In genomic region chr2:189661148-189661956, GRCh38 we compare ENCODE assay signal across 8 cellular contexts. TPM values are rescaled to one million over a fixed set of nuclear protein-coding genes. Genes with fewer than 3 reads are reported as not detected.
DNase-seq lines count a peak whose midpoint lies in the region; ATAC-seq and TF ChIP-seq lines count a peak whose summit lies in the region.

Gene ASNSD1, plus strand, starts transcription at chr2:189661459. Its CDS starts 4,674 bp downstream, at chr2:189666133.

- DNase-seq in DND-41 (peak; percentile 98), KG1 (lab: John Stamatoyannopoulos, UW) (peak; percentile 96), esophagus muscularis mucosa (ENCODE audit: extremely low spot score) (peak; percentile 99)
- DNase-seq in activated T-cell treated with anti-CD3 and anti-CD28 coated beads, Interleukin-2, amount 50 U/mL, for 4 hours: peak; percentile 99
- DNase-seq in stimulated activated CD8-positive, alpha-beta memory T cell treated with anti-CD3 and anti-CD28 coated beads, Interleukin-7, amount 100 ng/mL, for 4 hours (ENCODE audit: low read depth in 2 of 2): peak; percentile 97 to 98

- H3K79me2 ChIP-seq in DND-41 (ENCODE audit: insufficient read depth, low read length): peaks cover 48% of the 10 kb centered on the region

- H3K4me3 ChIP-seq in DND-41 (ENCODE audit: low read depth in 1 of 2, low read length in 2 of 2) (peak within 1 kb of the TSS; percentile 47 to 70), esophagus muscularis mucosa (peak within 1 kb of the TSS; percentile 75 to 96 (median 85)), muscle layer of duodenum (ENCODE audit: low read depth in 1 of 2, low read length in 2 of 2) (peak within 1 kb of the TSS; percentile 82 to 97)

- H3K4me3 Mint-ChIP-seq in activated T-cell treated with anti-CD3 and anti-CD28 coated beads, Interleukin-2, amount 50 U/mL, for 4 hours: no peak within 1 kb of the TSS

- peak; percentile 97 for TF ChIP-seq CTCF in DND-41 (IDR thresholded peaks at IDR 0.05; ENCODE audit: borderline replicate concordance, extremely low read depth, low read length, poor library complexity, severe bottlenecking)
- peak; percentile 95 to 100 (median 98) for TF ChIP-seq CTCF in esophagus muscularis mucosa (IDR thresholded peaks at IDR 0.05)

- ATAC-seq in DND-41 (ENCODE audit: insufficient read depth, low read depth) (peak; percentile 82), GM21723 (IDR thresholded peaks at IDR 0.05; ENCODE audit: unreplicated experiment) (peak; percentile 90)
- peak; percentile 93 to 96 for ATAC-seq in activated T-cell treated with anti-CD3 and anti-CD28 coated beads, Interleukin-2, amount 50 U/mL, for 4 hours

- no peaks in the 10 kb centered on the region for H3K27me3 Mint-ChIP-seq in activated T-cell treated with anti-CD3 and anti-CD28 coated beads, Interleukin-2, amount 50 U/mL, for 4 hours (ENCODE audit: low read depth)

- H3K4me2 ChIP-seq in DND-41 (ENCODE audit: insufficient read depth, low read length): peak within 1 kb of the TSS; percentile 96

- H3K27ac ChIP-seq in DND-41 (ENCODE audit: low read length): peak within 1 kb of the TSS; percentile 83
- peak within 1 kb of the TSS; percentile 87 to 90 (median 89) for H3K27ac ChIP-seq in esophagus muscularis mucosa (replicated peaks in 1 of 4)
- H3K27ac ChIP-seq in muscle layer of duodenum (ENCODE audit: low read length): peak within 1 kb of the TSS; percentile 90

- H3K4me1 Mint-ChIP-seq in activated T-cell treated with anti-CD3 and anti-CD28 coated beads, Interleukin-2, amount 50 U/mL, for 4 hours (ENCODE audit: low read depth): peaks cover 51% of the 10 kb centered on the region

- H4K20me1 ChIP-seq in DND-41 (ENCODE audit: insufficient read depth, low read length): peaks cover 4% of the 10 kb centered on the region; the same call in 1 of the 2 replicates

- H3K36me3 ChIP-seq in DND-41 (ENCODE audit: insufficient read depth, low read length) (peaks cover 17% of the 10 kb centered on the region), esophagus muscularis mucosa (peaks cover 5 to 9% (median 7%) of the 10 kb centered on the region in 4 donors), muscle layer of duodenum (ENCODE audit: control insufficient read depth in 1 of 2, insufficient read depth in 2 of 2, low read length in 2 of 2) (peaks cover 2 to 5% of the 10 kb centered on the region in 2 donors)

- TF ChIP-seq EP300 in esophagus muscularis mucosa (IDR thresholded peaks at IDR 0.05): no peak

- TF ChIP-seq POLR2A in esophagus muscularis mucosa (IDR thresholded peaks at IDR 0.05; ENCODE audit: low read depth): peak; percentile 23

- peak within 1 kb of the TSS; percentile 80 for H3K9ac ChIP-seq in DND-41 (ENCODE audit: low read depth, low read length)

- no peaks in the 10 kb centered on the region for H3K9me3 Mint-ChIP-seq in activated T-cell treated with anti-CD3 and anti-CD28 coated beads, Interleukin-2, amount 50 U/mL, for 4 hours

- 0% methylated on average over 27 of the region's 46 CpGs for WGBS in esophagus muscularis mucosa

- H3K9me3 ChIP-seq in DND-41 (ENCODE audit: insufficient read depth, low read length, severe bottlenecking): no peaks in the 10 kb centered on the region
- H3K9me3 ChIP-seq in esophagus muscularis mucosa: no peaks in the 10 kb centered on the region
- H3K9me3 ChIP-seq in muscle layer of duodenum (ENCODE audit: control insufficient read depth in 1 of 2, low read length in 2 of 2): no peaks in the 10 kb centered on the region

- H3K4me1 ChIP-seq in DND-41 (ENCODE audit: insufficient read depth, low read length): peaks cover 66% of the 10 kb centered on the region
- H3K4me1 ChIP-seq in esophagus muscularis mucosa: peaks cover 22 to 37% (median 30%) of the 10 kb centered on the region in 4 donors
- peaks cover 8 to 18% of the 10 kb centered on the region in 2 donors for H3K4me1 ChIP-seq in muscle layer of duodenum (ENCODE audit: control insufficient read depth in 1 of 2, insufficient read depth in 2 of 2, low read length in 2 of 2)

- H3K27me3 ChIP-seq in DND-41 (ENCODE audit: insufficient read depth, low read length, poor library complexity): no peaks in the 10 kb centered on the region
- H3K27me3 ChIP-seq in esophagus muscularis mucosa: no peaks in the 10 kb centered on the region
- no peaks in the 10 kb centered on the region for H3K27me3 ChIP-seq in muscle layer of duodenum (ENCODE audit: low read depth, low read length)

- intact Hi-C loops in esophagus muscularis mucosa (cut with DNase I): loop anchor here (2.0 to 5.0 kb wide), 2 partner anchors 35 to 121 kb away; partner anchors contain the start of genes ORMDL1 and PMS1

- H3K36me3 Mint-ChIP-seq in activated T-cell treated with anti-CD3 and anti-CD28 coated beads, Interleukin-2, amount 50 U/mL, for 4 hours (ENCODE audit: insufficient read depth): peaks cover 10% of the 10 kb centered on the region

- peak within 1 kb of the TSS; percentile 91 for H2AFZ ChIP-seq in DND-41 (ENCODE audit: low read depth, low read length)

TF ChIP-seq in PFSK-1, 5 proteins besides CTCF, POLR2A, EP300 and RAD21:
- TF ChIP-seq SIN3A (IDR thresholded peaks at IDR 0.05; ENCODE audit: borderline replicate concordance, insufficient read depth, low read length): no peak
- peak; percentile 63 for TF ChIP-seq FOXP2 (optimal IDR thresholded peaks at IDR 0.05; ENCODE audit: borderline replicate concordance, extremely low read depth, extremely low read length, insufficient read depth)
- no peak for TF ChIP-seq REST (IDR thresholded peaks at IDR 0.05; ENCODE audit: insufficient read depth in 1 of 2, low read depth in 2 of 2, low read length in 2 of 2)
- TF ChIP-seq TAF1 (IDR thresholded peaks at IDR 0.05; ENCODE audit: borderline replicate concordance, insufficient read depth, low read length): peak; percentile 76; the same call in 1 of the 2 replicates
- peak; percentile 96 for TF ChIP-seq POLR2AphosphoS5 (IDR thresholded peaks at IDR 0.05; ENCODE audit: low read depth, low read length)

RNA-seq across cellular contexts. Expression of gene ASNSD1, which starts in this region (rescaled TPM):
- 41.3 TPM for polyA plus RNA-seq in PFSK-1 (2012; ENCODE audit: insufficient read length, low read depth)
- total RNA-seq in activated T-cell treated with anti-CD3 and anti-CD28 coated beads, Interleukin-2, amount 50 U/mL, for 4 hours: 10 to 100 TPM; 61.7 to 78.7 (median 70.2) TPM
- total RNA-seq in esophagus muscularis mucosa: 10 to 100 TPM; 39.6 to 51.9 (median 47.2) TPM

Comparison
In these comparisons a context has a peak if more than half of its experiments do, and no peak if none do; other contexts are left out.
1. Peak in every context shown above with its lines: DNase-seq, ATAC-seq, H3K4me3 ChIP-seq and H3K27ac ChIP-seq.